Comparison of ENCODE assay signal across 8 cellular contexts in the genomic region with DNA sequence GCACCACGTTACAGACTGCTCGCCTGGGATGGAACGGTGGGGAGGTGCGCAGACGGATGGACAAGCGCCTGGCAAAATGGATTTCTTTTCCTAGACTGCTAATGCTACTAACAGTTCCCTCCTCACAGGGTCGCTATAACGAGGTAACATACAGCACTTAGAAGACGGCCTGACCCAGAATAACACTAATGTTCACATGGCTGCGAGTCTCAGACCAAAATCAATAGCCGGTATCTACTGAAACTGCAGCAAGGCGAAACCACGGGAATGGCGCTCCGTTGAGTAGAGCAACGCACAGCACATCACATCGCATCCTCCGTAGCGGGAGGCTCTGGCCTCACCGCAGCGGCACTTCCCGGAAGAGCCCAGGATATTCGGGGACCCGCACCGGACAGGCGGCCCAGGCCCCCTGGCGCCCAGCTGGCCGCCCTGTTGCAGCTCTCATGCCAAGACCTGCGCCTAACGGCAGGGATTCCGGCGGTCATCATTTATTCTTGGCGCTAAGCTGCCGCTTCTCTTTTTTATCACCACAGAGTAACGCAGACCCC. TPM values are rescaled to one million over a fixed set of nuclear protein-coding genes. Genes with fewer than 3 reads are reported as not detected.
A peak's percentile ranks its signal among the peaks of the same experiment; 100 is the strongest.
DNase-seq lines count a peak whose midpoint lies in the region; ATAC-seq and TF ChIP-seq lines count a peak whose summit lies in the region.

No MANE protein-coding gene starts in this region.

- H3K27ac ChIP-seq in effector memory CD4-positive, alpha-beta T cell (ENCODE audit: insufficient read depth, low read length, poor library complexity, severe bottlenecking) = peak overlapping the region; percentile 78
- H3K27ac ChIP-seq in testis = peak overlapping the region; percentile 70 to 80

- H3K27ac Mint-ChIP-seq in activated B cell treated with CpG ODN at 0.5 μM for 24 hours (peak overlapping the region; percentile 88), mesothelial cell of epicardium (peak overlapping the region; percentile 47)

- whole genome bisulfite sequencing in testis, 2 donors = 2 to 3% methylated on average over 18 to 30 of the region's 35 CpGs

- peaks cover 13% of the 10 kb centered on the region for H3K4me1 ChIP-seq in effector memory CD4-positive, alpha-beta T cell (ENCODE audit: control insufficient read depth, insufficient read depth, low read length, poor library complexity, severe bottlenecking)
- H3K4me1 ChIP-seq in testis = peaks cover 4% of the 10 kb centered on the region

- POLR2A ChIA-PET in activated B cell treated with CpG ODN at 0.5 μM for 24 hours (lab: Charles Lee) = interaction anchor here (0.5 to 2.4 kb wide), 10 partner anchors 12 to 343 kb away, joined by 3 to 20 read pairs (median 4); partner anchors contain the start of genes DYRK1A and VPS26C

- no peak for TF ChIP-seq POLR2A in testis (IDR thresholded peaks at IDR 0.05)

- H3K27me3 ChIP-seq in H7 (ENCODE audit: control insufficient read depth, insufficient read depth, low read length) (no peaks in the 10 kb centered on the region), testis (no peaks in the 10 kb centered on the region)
- no peaks in the 10 kb centered on the region for H3K27me3 ChIP-seq in effector memory CD4-positive, alpha-beta T cell (replicated peaks; ENCODE audit: control insufficient read depth, insufficient read depth, low read length, poor library complexity, severe bottlenecking)

- peaks cover 12% of the 10 kb centered on the region for H3K36me3 ChIP-seq in H7 (replicated peaks; ENCODE audit: control insufficient read depth, insufficient read depth, low read length)
- no peaks in the 10 kb centered on the region for H3K36me3 ChIP-seq in effector memory CD4-positive, alpha-beta T cell (ENCODE audit: control insufficient read depth, insufficient read depth, low read length)
- no peaks in the 10 kb centered on the region for H3K36me3 ChIP-seq in testis (ENCODE audit: low read depth, missing control alignments)

- H3K36me3 Mint-ChIP-seq in activated B cell treated with CpG ODN at 0.5 μM for 24 hours (ENCODE audit: low read depth) (peaks cover 26% of the 10 kb centered on the region), mesothelial cell of epicardium (peaks cover 33% of the 10 kb centered on the region)

- no peaks in the 10 kb centered on the region for H3K9me3 Mint-ChIP-seq in activated B cell treated with CpG ODN at 0.5 μM for 24 hours
- no peaks in the 10 kb centered on the region for H3K9me3 Mint-ChIP-seq in mesothelial cell of epicardium

- CTCF ChIA-PET in activated B cell treated with CpG ODN at 0.5 μM for 24 hours (lab: Charles Lee) = interaction anchor here (1.0 to 1.1 kb wide), 2 partner anchors 10 to 11 kb away, joined by 3 read pairs; no protein-coding TSS in a partner anchor

- H3K4me3 ChIP-seq in H7 (ENCODE audit: insufficient read depth, low read depth, low read length) (peak overlapping the region; percentile 39), LNCaP clone FGC (ENCODE audit: low read depth, low read length) (peak overlapping the region; percentile 46), testis (peak overlapping the region; percentile 74 to 77)
- peak overlapping the region; percentile 69 for H3K4me3 ChIP-seq in effector memory CD4-positive, alpha-beta T cell (ENCODE audit: insufficient read depth, low read depth, low read length, poor library complexity, severe bottlenecking)

- H3K4me3 Mint-ChIP-seq in activated B cell treated with CpG ODN at 0.5 μM for 24 hours (peak overlapping the region; percentile 91), mesothelial cell of epicardium (peak overlapping the region; percentile 68)

- DNase-seq in NCI-H510A treated with DMSO at 0.1 percent for 48 hours (lab: John Stamatoyannopoulos, UW) (peak; percentile 59), NCI-H510A (lab: John Stamatoyannopoulos, UW) (no peak), H7 (peak; percentile 74), LNCaP clone FGC (ENCODE audit: low read depth) (no peak), activated B cell treated with CpG ODN at 0.5 μM for 24 hours (no peak), mesothelial cell of epicardium (ENCODE audit: low spot score in 2 of 2, unreplicated experiment in 2 of 2) (no peak), testis (peak; percentile 46)
- peak in 1 of 3 donors; percentile 13 for DNase-seq in effector memory CD4-positive, alpha-beta T cell

- peak; percentile 32 for ATAC-seq in activated B cell treated with CpG ODN at 0.5 μM for 24 hours (ENCODE audit: low read depth)

- H3K4me1 Mint-ChIP-seq in activated B cell treated with CpG ODN at 0.5 μM for 24 hours (peaks cover 28% of the 10 kb centered on the region), mesothelial cell of epicardium (no peaks in the 10 kb centered on the region)

- H3K27me3 Mint-ChIP-seq in activated B cell treated with CpG ODN at 0.5 μM for 24 hours = no peaks in the 10 kb centered on the region
- H3K27me3 Mint-ChIP-seq in mesothelial cell of epicardium (ENCODE audit: low read depth) = no peaks in the 10 kb centered on the region

- intact Hi-C loops in activated B cell treated with CpG ODN at 0.5 μM for 24 hours (cut with micrococcal nuclease) (loop anchor here (2.0 kb wide), 2 partner anchors 148 to 276 kb away; partner anchors contain the start of genes PIGP and TTC3), testis (cut with DNase I; ENCODE audit: low total_unique reads) (no loop called here)

- no peak for TF ChIP-seq CTCF in LNCaP clone FGC (IDR thresholded peaks at IDR 0.05; ENCODE audit: control insufficient read depth, extremely low read depth, insufficient read depth)
- no peak for TF ChIP-seq CTCF in activated B cell treated with CpG ODN at 0.5 μM for 24 hours (IDR thresholded peaks at IDR 0.05)
- no peak for TF ChIP-seq CTCF in mesothelial cell of epicardium (IDR thresholded peaks at IDR 0.05; ENCODE audit: unreplicated experiment)
- TF ChIP-seq CTCF in testis (IDR thresholded peaks at IDR 0.05) = peak in 2 of 3 experiments; percentile 3 to 8

- no peaks in the 10 kb centered on the region for H3K9me3 ChIP-seq in effector memory CD4-positive, alpha-beta T cell (ENCODE audit: control insufficient read depth, low read length)
- H3K9me3 ChIP-seq in testis = no peaks in the 10 kb centered on the region

RNA-seq across cellular contexts. Expression of gene VPS26C, which starts 46.6 kb away (rescaled TPM):
- 56.2 and 68.5 TPM in 2 replicates for total RNA-seq in H7 (2014; rRNA removed; shearing (Covaris generic))
- total RNA-seq in activated B cell treated with CpG ODN at 0.5 μM for 24 hours (42.5 and 45.2 TPM in 2 replicates), mesothelial cell of epicardium (37.6 to 45.0 TPM (median 42.4 TPM) in 3 replicates), testis (10 to 100 TPM; 46.5 to 48.1 TPM)
- 25.3 TPM for polyA plus RNA-seq in testis (ENCODE audit: insufficient read depth, low read depth, low replicate concordance)

Comparison
In these comparisons a context has a peak if more than half of its experiments do, and no peak if none do; other contexts are left out.
1. DNase-seq: peak in NCI-H510A treated with DMSO at 0.1 percent for 48 hours (single experiment), H7 (single experiment) and testis (single experiment); none in NCI-H510A (single experiment), LNCaP clone FGC (single experiment), activated B cell treated with CpG ODN at 0.5 μM for 24 hours (single experiment) and mesothelial cell of epicardium (0 of 2).
2. CTCF ChIP-seq: peak in testis (2 of 3); none in LNCaP clone FGC (single experiment), activated B cell treated with CpG ODN at 0.5 μM for 24 hours (single experiment) and mesothelial cell of epicardium (single experiment).
3. Peak in every context shown above with its lines, with median percentiles within 50 percentile points of each other: H3K4me3 ChIP-seq.